11 cellular contexts compared by ENCODE assay signal in the genomic region with DNA sequence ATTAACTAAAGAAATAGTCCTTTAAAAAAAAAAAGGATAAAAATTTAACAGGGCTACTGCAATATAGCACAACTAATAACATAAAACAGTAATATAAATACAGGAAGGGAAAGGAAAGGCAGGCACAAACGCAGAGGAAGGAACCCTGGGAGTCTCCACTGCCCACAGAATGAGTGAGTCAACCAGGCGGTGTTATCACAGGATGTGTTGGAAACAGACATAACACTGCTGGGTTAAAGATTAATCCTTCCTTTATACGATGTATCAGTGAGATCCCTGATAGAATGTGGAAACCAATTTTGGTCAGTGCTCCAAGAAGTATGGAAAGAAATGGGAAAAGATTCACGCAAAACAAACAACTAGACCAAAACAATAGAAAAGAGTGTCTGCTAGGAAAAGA. TPM values are rescaled to one million over a fixed set of nuclear protein-coding genes. Genes with fewer than 3 reads are reported as not detected.
A peak's percentile ranks its signal among the peaks of the same experiment; 100 is the strongest.
DNase-seq lines count a peak whose midpoint lies in the region; ATAC-seq and TF ChIP-seq lines count a peak whose summit lies in the region.
"Had no signal": no experiment of that assay in that cellular context is flagged by ENCODE, and none has a peak within 500 bp of the region (broad histone marks: within the 10 kb centered on the region; RNA-seq: fewer than 3 reads in every experiment).

No MANE protein-coding gene starts in this region.

- H3K27me3 Mint-ChIP-seq in neural progenitor cell (ENCODE audit: insufficient read depth, low read depth): peaks cover 4% of the 10 kb centered on the region
- H3K27me3 Mint-ChIP-seq: activated CD8-positive, alpha-beta memory T cell treated with anti-CD3 and anti-CD28 coated beads, Interleukin-2, amount 10 ng/mL, durations not matched to agents 7 days and 5 days had no signal

- H3K9me2 ChIP-seq in PC-3 (replicated peaks; ENCODE audit: low read length): no peaks in the 10 kb centered on the region

- intact Hi-C loops in PC-3 (cut with micrococcal nuclease): loop anchor here (2.0 kb wide), 1 partner anchor 47 kb away; the partner anchor contains the start of genes FGD6 and VEZT

- no TSS peak for BruUV-seq in PC-3 (replicated peaks; lab: Mats Ljungman, UMichigan)

- in situ Hi-C loops in Caki2 (cut with HindIII; ENCODE audit: low pct_unique_long_range_greater_than_20kb, low sequenced_read_pairs): no loop called here

- ATAC-seq in PC-3 (peak; percentile 100), HG02852 (IDR thresholded peaks at IDR 0.05; ENCODE audit: unreplicated experiment) (no peak), HG03039 (IDR thresholded peaks at IDR 0.05; ENCODE audit: unreplicated experiment) (no peak), HG03108 (IDR thresholded peaks at IDR 0.05; ENCODE audit: unreplicated experiment) (no peak)
- ATAC-seq: activated CD8-positive, alpha-beta memory T cell treated with anti-CD3 and anti-CD28 coated beads, Interleukin-2, amount 10 ng/mL, durations not matched to agents 7 days and 5 days had no signal

- H3K4me2 ChIP-seq in PC-3 (ENCODE audit: low read length) (no peak overlapping the region), neural progenitor cell (peak overlapping the region; percentile 1)

- TF ChIP-seq CTCF in PC-3 (conservative IDR thresholded peaks at IDR 0.05; ENCODE audit: low read depth, low read length): no peak
- TF ChIP-seq CTCF in epithelial cell of esophagus (IDR thresholded peaks at IDR 0.05; ENCODE audit: insufficient read depth, low read depth, low read length, missing control alignments): no peak
- no peak for TF ChIP-seq CTCF in neural progenitor cell (IDR thresholded peaks at IDR 0.05)

- peaks cover 17% of the 10 kb centered on the region for H3K36me3 Mint-ChIP-seq in neural progenitor cell
- H3K36me3 Mint-ChIP-seq: activated CD8-positive, alpha-beta memory T cell treated with anti-CD3 and anti-CD28 coated beads, Interleukin-2, amount 10 ng/mL, durations not matched to agents 7 days and 5 days had no signal

- H2AFZ ChIP-seq in PC-3 (ENCODE audit: low read length) (no peak overlapping the region), neural progenitor cell (replicated peaks) (no peak overlapping the region)

- H3K36me3 ChIP-seq in PC-3 (ENCODE audit: low read depth, low read length) (no peaks in the 10 kb centered on the region), neural progenitor cell (peaks cover 7% of the 10 kb centered on the region)
- H3K36me3 ChIP-seq: prostate gland had no signal

- H3K9me3 ChIP-seq in PC-3 (ENCODE audit: low read length) (no peaks in the 10 kb centered on the region), neural progenitor cell (ENCODE audit: low read depth) (no peaks in the 10 kb centered on the region)
- H3K9me3 ChIP-seq: prostate gland had no signal

- no peak overlapping the region for H3K27ac Mint-ChIP-seq in neural progenitor cell
- H3K27ac Mint-ChIP-seq: activated CD8-positive, alpha-beta memory T cell treated with anti-CD3 and anti-CD28 coated beads, Interleukin-2, amount 10 ng/mL, durations not matched to agents 7 days and 5 days had no signal

- POLR2A ChIA-PET in PC-3 (lab: Charles Lee; ENCODE audit: unreplicated experiment): no interaction called here

- CTCF ChIA-PET in PC-3 (lab: Charles Lee): no interaction called here

- H3K27me3 ChIP-seq in PC-3 (ENCODE audit: low read length) (no peaks in the 10 kb centered on the region), neural progenitor cell (no peaks in the 10 kb centered on the region)

- peaks cover 15% of the 10 kb centered on the region; the same call in 1 of the 2 replicates for H3K4me1 ChIP-seq in PC-3 (ENCODE audit: insufficient read depth, low read length)
- peaks cover 13% of the 10 kb centered on the region for H3K4me1 ChIP-seq in neural progenitor cell
- H3K4me1 ChIP-seq: prostate gland had no signal

- no peak overlapping the region for H3K9ac ChIP-seq in PC-3 (ENCODE audit: low read length)
- H3K9ac ChIP-seq in neural progenitor cell: no peak overlapping the region

- no peak overlapping the region for H3K4me3 ChIP-seq in PC-3 (ENCODE audit: low read length)
- no peak overlapping the region for H3K4me3 ChIP-seq in epithelial cell of esophagus (ENCODE audit: low read length)
- no peak overlapping the region for H3K4me3 ChIP-seq in neural progenitor cell
- H3K4me3 ChIP-seq: prostate gland had no signal

- no peaks in the 10 kb centered on the region for H3F3A ChIP-seq in PC-3 (ENCODE audit: low read length, unreplicated experiment)
- peaks cover 7% of the 10 kb centered on the region for H3F3A ChIP-seq in neural progenitor cell (ENCODE audit: low read depth)

- peaks cover 3% of the 10 kb centered on the region; the same call in 1 of the 2 replicates for H3K79me2 ChIP-seq in PC-3 (ENCODE audit: low read length)
- no peaks in the 10 kb centered on the region for H3K79me2 ChIP-seq in neural progenitor cell (ENCODE audit: low read depth)

- peaks cover 4% of the 10 kb centered on the region for H3K4me1 Mint-ChIP-seq in neural progenitor cell
- H3K4me1 Mint-ChIP-seq: activated CD8-positive, alpha-beta memory T cell treated with anti-CD3 and anti-CD28 coated beads, Interleukin-2, amount 10 ng/mL, durations not matched to agents 7 days and 5 days had no signal

- no peak overlapping the region for H3K4me3 Mint-ChIP-seq in neural progenitor cell
- H3K4me3 Mint-ChIP-seq: activated CD8-positive, alpha-beta memory T cell treated with anti-CD3 and anti-CD28 coated beads, Interleukin-2, amount 10 ng/mL, durations not matched to agents 7 days and 5 days had no signal

- 0 out of 2 replicates have a peak overlapping the region, but pooled peaks have one; percentile 5 for H3K27ac ChIP-seq in PC-3 (ENCODE audit: low read length)
- peak overlapping the region; percentile 15 for H3K27ac ChIP-seq in neural progenitor cell
- H3K27ac ChIP-seq: prostate gland had no signal

- H3K9me3 Mint-ChIP-seq in neural progenitor cell: no peaks in the 10 kb centered on the region

- no peaks in the 10 kb centered on the region for H4K20me1 ChIP-seq in PC-3 (ENCODE audit: low read length)
- H4K20me1 ChIP-seq in neural progenitor cell (ENCODE audit: low read depth): no peaks in the 10 kb centered on the region

- DNase-seq in Caki2 (ENCODE audit: low read depth) (peak; percentile 80), PC-3 (peak; percentile 80), epithelial cell of esophagus (ENCODE audit: low read depth) (peak; percentile 84), neural progenitor cell (ENCODE audit: low spot score) (peak; percentile 4), medulla oblongata (ENCODE audit: extremely low spot score) (no peak)
- DNase-seq: activated CD8-positive, alpha-beta memory T cell treated with anti-CD3 and anti-CD28 coated beads, Interleukin-2, amount 10 ng/mL, durations not matched to agents 7 days and 5 days; effector CD8-positive, alpha-beta T cell had no signal

RNA-seq across cellular contexts. Expression of gene FGD6, which starts 47.9 kb away (rescaled TPM):
- total RNA-seq in Caki2 (2014; rRNA removed; shearing (Covaris generic); ENCODE audit: low replicate concordance): 5.9 and 6.6 TPM in 2 replicates
- 14.2 and 14.3 TPM in 2 replicates for total RNA-seq in PC-3 (2014; rRNA removed)
- total RNA-seq in neural progenitor cell (ENCODE audit: low replicate concordance): 25.4 and 32.0 TPM in 2 replicates

RNA-seq across cellular contexts. Expression of gene VEZT, which starts 48.2 kb away (rescaled TPM):
- 26.0 and 42.9 TPM in 2 replicates for total RNA-seq in Caki2 (2014; rRNA removed; shearing (Covaris generic); ENCODE audit: low replicate concordance)
- total RNA-seq in PC-3 (2014; rRNA removed) (83.6 and 85.9 TPM in 2 replicates), neural progenitor cell (ENCODE audit: low replicate concordance) (89.8 and 126 TPM in 2 replicates)
